9 cellular contexts compared by ENCODE assay signal in genomic region chr4:145481942-145482208, GRCh38. TPM values are rescaled to one million over a fixed set of nuclear protein-coding genes. Genes with fewer than 3 reads are reported as not detected.
DNase-seq lines count a peak whose midpoint lies in the region; ATAC-seq and TF ChIP-seq lines count a peak whose summit lies in the region.
"Had no signal": no experiment of that assay in that cellular context is flagged by ENCODE, and none has a peak within 500 bp of the region (broad histone marks: within the 10 kb centered on the region; RNA-seq: fewer than 3 reads in every experiment).

No MANE protein-coding gene starts in this region.

- TF ChIP-seq CTCF in VCaP (conservative IDR thresholded peaks at IDR 0.05): no peak

- no peak for ATAC-seq in activated CD4-positive, alpha-beta T cell treated with anti-CD3 and anti-CD28 coated beads for 36 hours
- ATAC-seq in GM21717 (IDR thresholded peaks at IDR 0.05; ENCODE audit: unreplicated experiment): no peak
- no peak for ATAC-seq in GM18511 (IDR thresholded peaks at IDR 0.05; ENCODE audit: unreplicated experiment)

- H3K9me3 Mint-ChIP-seq in activated CD4-positive, alpha-beta T cell treated with anti-CD3 and anti-CD28 coated beads for 36 hours (ENCODE audit: low read depth): no peaks in the 10 kb centered on the region

- H3K9me3 ChIP-seq in iPS-18c (ENCODE audit: control insufficient read depth, insufficient read depth, low read length) (peaks cover 2% of the 10 kb centered on the region), subcutaneous abdominal adipose tissue (ENCODE audit: control insufficient read depth in 5 of 5, low read length in 5 of 5) (no peaks in the 10 kb centered on the region)

- CTCF ChIA-PET in activated CD4-positive, alpha-beta T cell treated with anti-CD3 and anti-CD28 coated beads for 36 hours (lab: Charles Lee): interaction anchor here (1.1 to 1.5 kb wide), 2 partner anchors 135 to 136 kb away, joined by 3 to 4 read pairs; no protein-coding TSS in a partner anchor

- H3K4me3 Mint-ChIP-seq in activated CD4-positive, alpha-beta T cell treated with anti-CD3 and anti-CD28 coated beads for 36 hours: peak overlapping the region; percentile 73

- peak overlapping the region; percentile 86 for H3K4me3 ChIP-seq in iPS-18c (ENCODE audit: insufficient read depth, low read depth, low read length)
- H3K4me3 ChIP-seq in subcutaneous abdominal adipose tissue (ENCODE audit: low read depth in 1 of 5, low read length in 5 of 5): peak overlapping the region in 4 of 5 donors; percentile 77 to 94 (median 84)

- POLR2A ChIA-PET in activated CD4-positive, alpha-beta T cell treated with anti-CD3 and anti-CD28 coated beads for 36 hours (lab: Charles Lee): no interaction called here

- no peaks in the 10 kb centered on the region for H3K36me3 Mint-ChIP-seq in activated CD4-positive, alpha-beta T cell treated with anti-CD3 and anti-CD28 coated beads for 36 hours (ENCODE audit: low read depth)

- H3K9ac ChIP-seq in subcutaneous abdominal adipose tissue (ENCODE audit: low read length in 5 of 5): peak overlapping the region in 3 of 5 donors; percentile 59 to 82 (median 76)

- H3K27ac ChIP-seq in VCaP (peak overlapping the region; percentile 95), subcutaneous abdominal adipose tissue (ENCODE audit: low read depth, low read length) (peak overlapping the region; percentile 92)

- H3K27ac Mint-ChIP-seq in activated CD4-positive, alpha-beta T cell treated with anti-CD3 and anti-CD28 coated beads for 36 hours: no peak overlapping the region

- DNase-seq in activated CD4-positive, alpha-beta T cell treated with anti-CD3 and anti-CD28 coated beads for 36 hours: no peak
- DNase-seq in activated CD4-positive, alpha-beta T cell treated with anti-CD3 and anti-CD28 coated beads for 48 hours: no peak
- DNase-seq in NCI-H2227 treated with DMSO at 0.1 percent for 48 hours (lab: John Stamatoyannopoulos, UW): no peak
- DNase-seq: NK-92 treated with Interleukin-12 subunit alpha and Interleukin-12 subunit beta, amount 100 ng/mL, for 24 hours had no signal

- intact Hi-C loops in activated CD4-positive, alpha-beta T cell treated with anti-CD3 and anti-CD28 coated beads for 36 hours (cut with DNase I, micrococcal nuclease): loop anchor here (1.0 to 10.0 kb wide), 15 partner anchors 75 to 1967 kb away; partner anchors contain the start of genes MMAA (in 2 of the 2), OTUD4 (in 2 of the 2), ABCE1 (in 1 of the 2) and ANAPC10 (in 1 of the 2)

- peaks cover 4 to 27% (median 15%) of the 10 kb centered on the region in 5 donors for H3K4me1 ChIP-seq in subcutaneous abdominal adipose tissue (ENCODE audit: control insufficient read depth in 5 of 5, insufficient read depth in 5 of 5, low read length in 5 of 5)

- no peaks in the 10 kb centered on the region for H3K27me3 ChIP-seq in subcutaneous abdominal adipose tissue (ENCODE audit: control insufficient read depth in 5 of 5, insufficient read depth in 4 of 5, low read length in 5 of 5)

- peaks cover 25% of the 10 kb centered on the region for H3K4me1 Mint-ChIP-seq in activated CD4-positive, alpha-beta T cell treated with anti-CD3 and anti-CD28 coated beads for 36 hours

- peaks cover 11% of the 10 kb centered on the region for H3K27me3 Mint-ChIP-seq in activated CD4-positive, alpha-beta T cell treated with anti-CD3 and anti-CD28 coated beads for 36 hours

- no peaks in the 10 kb centered on the region for H3K36me3 ChIP-seq in subcutaneous abdominal adipose tissue (ENCODE audit: control insufficient read depth in 5 of 5, insufficient read depth in 5 of 5, low read length in 5 of 5)

RNA-seq across cellular contexts. Expression of gene SMAD1, which starts 0.2 kb away (rescaled TPM):
- total RNA-seq in activated CD4-positive, alpha-beta T cell treated with anti-CD3 and anti-CD28 coated beads for 36 hours: 10 to 100 TPM in 1 of 2 experiments, 1 to 10 TPM in 1; 5.3 to 10.7 TPM
